ENCODE assay signal across 8 cellular contexts in the genomic region with DNA sequence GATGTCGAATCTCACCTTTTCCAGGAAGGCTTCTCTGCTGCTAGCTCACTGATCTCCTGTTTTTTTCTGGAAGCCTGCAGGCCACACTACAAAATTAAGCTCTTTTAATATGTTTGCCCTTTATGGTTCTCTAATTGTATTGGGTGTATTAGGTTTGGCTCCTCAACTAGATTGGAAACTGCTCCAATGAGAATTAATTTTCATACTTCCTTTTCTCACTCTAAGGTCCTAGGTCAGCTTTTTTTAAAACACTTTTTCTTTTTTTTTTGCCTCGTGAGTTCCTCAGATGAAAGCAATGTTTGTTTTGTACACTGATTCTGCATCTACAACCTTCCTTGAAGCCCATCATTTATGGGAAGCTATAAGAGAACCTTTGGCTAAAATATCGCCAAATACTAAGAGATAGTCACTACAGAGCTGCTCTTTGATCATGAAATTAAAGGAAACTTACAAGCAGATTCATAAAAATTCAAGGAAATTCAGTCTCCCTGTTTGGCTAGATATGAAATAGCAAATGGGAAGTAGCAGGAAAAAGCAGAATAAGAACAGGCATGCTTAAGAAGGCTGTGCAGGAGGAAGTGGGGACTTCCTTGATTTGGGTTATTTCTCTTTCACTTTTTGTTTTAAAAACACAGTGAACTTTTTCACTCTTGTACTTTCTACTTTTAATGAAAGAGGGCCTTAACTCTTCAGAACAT. TPM values are rescaled to one million over a fixed set of nuclear protein-coding genes. Genes with fewer than 3 reads are reported as not detected.
DNase-seq lines count a peak whose midpoint lies in the region; ATAC-seq and FAIRE-seq lines count a peak whose summit lies in the region.

No MANE protein-coding gene starts in this region.

- peaks cover 16% of the 10 kb centered on the region for H3K36me3 Mint-ChIP-seq in activated CD4-positive, alpha-beta memory T cell treated with anti-CD3 and anti-CD28 coated beads, Interleukin-2, amount 10 ng/mL, durations not matched to agents 7 days and 5 days (ENCODE audit: low read depth)
- no peaks in the 10 kb centered on the region for H3K36me3 Mint-ChIP-seq in naive thymus-derived CD8-positive, alpha-beta T cell

- peaks cover 4% of the 10 kb centered on the region for H3K9me3 Mint-ChIP-seq in activated CD4-positive, alpha-beta memory T cell treated with anti-CD3 and anti-CD28 coated beads, Interleukin-2, amount 10 ng/mL, durations not matched to agents 7 days and 5 days
- peaks cover 0 to 9% (median under 1%) of the 10 kb centered on the region in 9 donors for H3K9me3 Mint-ChIP-seq in naive thymus-derived CD8-positive, alpha-beta T cell

- ATAC-seq in HG03280 (IDR thresholded peaks at IDR 0.05; ENCODE audit: unreplicated experiment): peak; percentile 90
- peak; percentile 74 to 76 for ATAC-seq in naive thymus-derived CD8-positive, alpha-beta T cell

- peak overlapping the region; percentile 72 for H3K4me3 Mint-ChIP-seq in activated CD4-positive, alpha-beta memory T cell treated with anti-CD3 and anti-CD28 coated beads, Interleukin-2, amount 10 ng/mL, durations not matched to agents 7 days and 5 days
- peak overlapping the region; percentile 73 to 91 (median 86) for H3K4me3 Mint-ChIP-seq in naive thymus-derived CD8-positive, alpha-beta T cell

- DNase-seq in Ammon's horn (ENCODE audit: low spot score) (peak; percentile 25), GM19239 (ENCODE audit: insufficient read length, low spot score) (peak; percentile 40), iPS-NIHi11 (ENCODE audit: low spot score) (no peak), NCI-H187 treated with DMSO at 0.1 percent for 48 hours (lab: John Stamatoyannopoulos, UW) (no peak), middle frontal gyrus (ENCODE audit: extremely low spot score, low spot score) (no peak)
- no peak for DNase-seq in activated CD4-positive, alpha-beta memory T cell treated with anti-CD3 and anti-CD28 coated beads, Interleukin-2, amount 10 ng/mL, durations not matched to agents 7 days and 5 days
- DNase-seq in naive thymus-derived CD8-positive, alpha-beta T cell: peak in 3 of 10 donors; percentile 46 to 51 (median 46)

- H3K27ac Mint-ChIP-seq in activated CD4-positive, alpha-beta memory T cell treated with anti-CD3 and anti-CD28 coated beads, Interleukin-2, amount 10 ng/mL, durations not matched to agents 7 days and 5 days: peak overlapping the region; percentile 89
- H3K27ac Mint-ChIP-seq in naive thymus-derived CD8-positive, alpha-beta T cell: peak overlapping the region; percentile 94 to 100 (median 96)

- H3K4me1 Mint-ChIP-seq in activated CD4-positive, alpha-beta memory T cell treated with anti-CD3 and anti-CD28 coated beads, Interleukin-2, amount 10 ng/mL, durations not matched to agents 7 days and 5 days: peaks cover 47% of the 10 kb centered on the region
- H3K4me1 Mint-ChIP-seq in naive thymus-derived CD8-positive, alpha-beta T cell: peaks cover 17 to 62% (median 50%) of the 10 kb centered on the region in 4 donors

- POLR2A ChIA-PET in activated CD4-positive, alpha-beta memory T cell treated with anti-CD3 and anti-CD28 coated beads, Interleukin-2, amount 10 ng/mL, durations not matched to agents 7 days and 5 days (lab: Charles Lee): interaction anchor here (0.7 to 2.8 kb wide), 17 partner anchors 10 to 1406 kb away, joined by 3 to 24 read pairs (median 4); no protein-coding TSS in a partner anchor
- POLR2A ChIA-PET in naive thymus-derived CD8-positive, alpha-beta T cell (lab: Charles Lee): interaction anchor here (0.5 to 3.1 kb wide), 11 partner anchors 8 to 110 kb away, joined by 3 to 16 read pairs (median 3); partner anchors contain the start of gene FYB1

- peak; percentile 90 for FAIRE-seq in GM19239 (lab: Jason Lieb, UNC)

- CTCF ChIA-PET in activated CD4-positive, alpha-beta memory T cell treated with anti-CD3 and anti-CD28 coated beads, Interleukin-2, amount 10 ng/mL, durations not matched to agents 7 days and 5 days (lab: Charles Lee): interaction anchor here (0.5 to 6.0 kb wide), 9 partner anchors 9 to 441 kb away, joined by 3 to 74 read pairs (median 4); partner anchors contain the start of gene FYB1

- H3K27me3 Mint-ChIP-seq in activated CD4-positive, alpha-beta memory T cell treated with anti-CD3 and anti-CD28 coated beads, Interleukin-2, amount 10 ng/mL, durations not matched to agents 7 days and 5 days: no peaks in the 10 kb centered on the region
- no peaks in the 10 kb centered on the region for H3K27me3 Mint-ChIP-seq in naive thymus-derived CD8-positive, alpha-beta T cell

RNA-seq across cellular contexts. Expression of gene FYB1, which starts 55.2 kb away (rescaled TPM):
- 100 to 1,000 TPM; 260 to 270 TPM for total RNA-seq in activated CD4-positive, alpha-beta memory T cell treated with anti-CD3 and anti-CD28 coated beads, Interleukin-2, amount 10 ng/mL, durations not matched to agents 7 days and 5 days
- 100 to 1,000 TPM; 579 to 642 TPM for total RNA-seq in naive thymus-derived CD8-positive, alpha-beta T cell
- 100 to 1,000 TPM; 181 to 431 (median 312) TPM for polyA plus RNA-seq in naive thymus-derived CD8-positive, alpha-beta T cell

Comparison
In these comparisons a context has a peak if more than half of its experiments do, and no peak if none do; other contexts are left out.
1. DNase-seq: peak in Ammon's horn (single experiment) and GM19239 (single experiment); none in activated CD4-positive, alpha-beta memory T cell treated with anti-CD3 and anti-CD28 coated beads, Interleukin-2, amount 10 ng/mL, durations not matched to agents 7 days and 5 days (single experiment), iPS-NIHi11 (single experiment), NCI-H187 treated with DMSO at 0.1 percent for 48 hours (single experiment) and middle frontal gyrus (single experiment).